ENCODE assay signal across 27 cellular contexts in the genomic region with DNA sequence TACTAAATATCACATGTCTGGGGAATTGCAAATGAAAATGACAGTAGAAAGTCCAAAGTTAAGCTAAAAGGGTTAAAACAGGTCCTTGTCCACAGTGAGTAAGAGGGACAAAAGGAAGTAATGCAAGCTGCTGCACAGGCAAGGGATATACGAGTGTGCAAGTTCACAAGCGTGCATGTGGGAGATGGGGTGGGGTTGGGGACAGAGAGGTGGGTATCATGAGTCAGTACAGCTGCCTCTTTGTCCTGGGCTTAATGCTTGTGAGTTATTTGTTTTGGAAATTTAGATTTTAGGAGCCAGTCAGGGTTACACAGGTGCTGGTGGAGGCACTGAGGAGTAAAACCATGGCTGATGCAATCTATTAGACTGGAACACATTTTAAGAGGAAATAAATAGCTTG.
"Had no signal": no experiment of that assay in that cellular context is flagged by ENCODE, and none has a peak within 500 bp of the region (broad histone marks: within the 10 kb centered on the region; RNA-seq: fewer than 3 reads in every experiment).

No MANE protein-coding gene starts in this region.

- H3K27me3 ChIP-seq: esophagus muscularis mucosa, gastroesophageal sphincter, right atrium auricular region, thyroid gland, vagina had no signal

- H3K4me1 ChIP-seq: foreskin keratinocyte, prostate gland, right atrium auricular region, thyroid gland, vagina had no signal

- DNase-seq: effector CD8-positive, alpha-beta T cell; endodermal cell; foreskin keratinocyte; heart left ventricle; hippocampal formation; left cardiac atrium; left lung; mesendoderm; midbrain; naive thymus-derived CD4-positive, alpha-beta T cell; nephron progenitor cell; nucleus accumbens; sigmoid colon; stimulated activated CD4-positive, alpha-beta T cell treated with anti-CD3 and anti-CD28 coated beads, Interleukin-2, amount 100 ng/mL, for 24 hours; stimulated activated CD4-positive, alpha-beta T cell treated with anti-CD3 and anti-CD28 coated beads, Interleukin-4, amount 100 ng/mL, for 24 hours; stimulated activated naive CD4-positive, alpha-beta T cell treated with Interleukin-2 at 50 U/mL for 16 hours; stomach; thyroid gland; trophoblast cell had no signal

- H3K36me3 ChIP-seq: esophagus muscularis mucosa, gastroesophageal sphincter, left lung, prostate gland, right atrium auricular region, sigmoid colon, stomach, thyroid gland, vagina had no signal

- H3K4me3 ChIP-seq: esophagus muscularis mucosa, gastroesophageal sphincter, heart left ventricle, left lung, prostate gland, right atrium auricular region, sigmoid colon, stomach, thyroid gland, vagina had no signal

- H3K9me3 ChIP-seq: esophagus muscularis mucosa, gastroesophageal sphincter, heart left ventricle, left lung, prostate gland, right atrium auricular region, sigmoid colon, thyroid gland, vagina had no signal

- ATAC-seq: foreskin keratinocyte; gastroesophageal sphincter; heart left ventricle; left cardiac atrium; left lung; naive thymus-derived CD4-positive, alpha-beta T cell; stimulated activated effector memory CD8-positive, alpha-beta T cell treated with anti-CD3 and anti-CD28 coated beads, Interleukin-12 subunit alpha, Interleukin-12 subunit beta, amount 100 ng/mL, for 72 hours had no signal

- H3K27ac ChIP-seq: epithelial cell of prostate, esophagus muscularis mucosa, foreskin keratinocyte, gastroesophageal sphincter, heart left ventricle, left lung, prostate gland, right atrium auricular region, sigmoid colon, stomach, thyroid gland, vagina had no signal

- FAIRE-seq: islet of Langerhans had no signal
